Comparison of ENCODE assay signal across 17 cellular contexts in genomic region chr12:97323154-97323553, GRCh38.
DNase-seq lines count a peak whose midpoint lies in the region; ATAC-seq, FAIRE-seq and TF ChIP-seq lines count a peak whose summit lies in the region.
"Had no signal": no experiment of that assay in that cellular context is flagged by ENCODE, and none has a peak within 500 bp of the region (broad histone marks: within the 10 kb centered on the region; RNA-seq: fewer than 3 reads in every experiment).

No MANE protein-coding gene starts in this region.

- peaks cover 0 to 1% (median 0%) of the 10 kb centered on the region in 8 donors for H3K9me3 Mint-ChIP-seq in CD4-positive, alpha-beta memory T cell
- H3K9me3 Mint-ChIP-seq: CD8-positive, alpha-beta memory T cell had no signal

- H2BK12ac ChIP-seq in mesenchymal stem cell (ENCODE audit: low read length in 2 of 2), result no peak overlapping the region

- no peaks in the 10 kb centered on the region for H3K79me1 ChIP-seq in mesenchymal stem cell (replicated peaks; ENCODE audit: low read length, poor library complexity, severe bottlenecking)

- no peak for TF ChIP-seq EP300 in gastroesophageal sphincter (IDR thresholded peaks at IDR 0.05)

- no peak overlapping the region for H3K14ac ChIP-seq in mesenchymal stem cell (ENCODE audit: low read length in 2 of 2)

- no peak overlapping the region for H3K4me3 ChIP-seq in HUES64 (ENCODE audit: low read length)
- H3K4me3 ChIP-seq in hepatocyte, result no peak overlapping the region
- no peak overlapping the region for H3K4me3 ChIP-seq in mesenchymal stem cell (ENCODE audit: insufficient read depth in 1 of 2, low read depth in 1 of 2, low read length in 2 of 2)
- no peak overlapping the region for H3K4me3 ChIP-seq in gastroesophageal sphincter
- no peak overlapping the region for H3K4me3 ChIP-seq in CD4-positive, alpha-beta memory T cell (ENCODE audit: low read length in 2 of 2)
- H3K4me3 ChIP-seq: A549, K562 had no signal

- H2BK5ac ChIP-seq in mesenchymal stem cell (ENCODE audit: low read depth, low read length, poor library complexity, severe bottlenecking), result no peak overlapping the region

- H2BK15ac ChIP-seq in mesenchymal stem cell (ENCODE audit: low read depth, poor library complexity, severe bottlenecking), result no peak overlapping the region

- H4K20me1 ChIP-seq in hepatocyte (ENCODE audit: insufficient read depth, poor library complexity, severe bottlenecking), result no peaks in the 10 kb centered on the region

- H2AK5ac ChIP-seq in mesenchymal stem cell (ENCODE audit: low read length, severe bottlenecking), result no peak overlapping the region

- H4K91ac ChIP-seq in mesenchymal stem cell (ENCODE audit: low read length), result no peak overlapping the region

- H3K4me1 ChIP-seq in HUES64 (ENCODE audit: insufficient read depth, low read length) (peaks cover 39% of the 10 kb centered on the region), hepatocyte (ENCODE audit: insufficient read depth) (peaks cover 5% of the 10 kb centered on the region), mesenchymal stem cell (ENCODE audit: control insufficient read depth, insufficient read depth, low read depth, low read length) (peaks cover 4% of the 10 kb centered on the region), gastroesophageal sphincter (no peaks in the 10 kb centered on the region)
- no peaks in the 10 kb centered on the region for H3K4me1 ChIP-seq in CD4-positive, alpha-beta memory T cell (ENCODE audit: insufficient read depth, low read length)
- H3K4me1 ChIP-seq: A549, BE2C, Caco-2 had no signal

- H3K27me3 Mint-ChIP-seq in CD4-positive, alpha-beta memory T cell, result peaks cover 8 to 17% of the 10 kb centered on the region in 2 donors

- WGBS in HUES64, result 65% methylated on average over 4 of the region's 4 CpGs
- 40% methylated on average over 4 of the region's 4 CpGs for WGBS in hepatocyte (ENCODE audit: low lambda C conversion rate, missing lambda C conversion rate)
- WGBS in mesenchymal stem cell, result 60% methylated on average over 4 of the region's 4 CpGs
- 81 to 92% methylated on average over 3 to 4 of the region's 4 CpGs for WGBS in gastroesophageal sphincter (ENCODE audit: low coverage in 1 of 2), 2 donors

- TF ChIP-seq CTCF in hepatocyte (IDR thresholded peaks at IDR 0.05; ENCODE audit: poor library complexity) (no peak), gastroesophageal sphincter (IDR thresholded peaks at IDR 0.05) (no peak)

- H3K4me3 Mint-ChIP-seq in CD4-positive, alpha-beta memory T cell, result no peak overlapping the region
- H3K4me3 Mint-ChIP-seq: CD8-positive, alpha-beta memory T cell had no signal

- H3K27ac ChIP-seq in HUES64 (ENCODE audit: low read depth, low read length), result peak overlapping the region; percentile 92; the same call in 1 of the 2 replicates
- H3K27ac ChIP-seq in hepatocyte, result no peak overlapping the region
- peak overlapping the region; percentile 62 for H3K27ac ChIP-seq in mesenchymal stem cell (ENCODE audit: low read length, poor library complexity, severe bottlenecking)
- H3K27ac ChIP-seq in gastroesophageal sphincter, result no peak overlapping the region
- no peak overlapping the region for H3K27ac ChIP-seq in CD4-positive, alpha-beta memory T cell (ENCODE audit: low read depth, low read length)
- H3K27ac ChIP-seq: A549, C4-2B had no signal

- no peak for ATAC-seq in HG02763 (IDR thresholded peaks at IDR 0.05; ENCODE audit: unreplicated experiment)
- no peak for ATAC-seq in gastroesophageal sphincter
- ATAC-seq: A549, K562 had no signal

- no peak overlapping the region for H3K27ac Mint-ChIP-seq in CD4-positive, alpha-beta memory T cell
- H3K27ac Mint-ChIP-seq: CD8-positive, alpha-beta memory T cell had no signal

- H3K18ac ChIP-seq in mesenchymal stem cell (ENCODE audit: low read depth in 1 of 2, low read length in 2 of 2), result no peak overlapping the region

- H3K4me2 ChIP-seq in hepatocyte (peak overlapping the region; percentile 35), mesenchymal stem cell (ENCODE audit: low read length, poor library complexity, severe bottlenecking) (peak overlapping the region; percentile 51)
- H3K4me2 ChIP-seq: A549 had no signal

- H3K9me3 ChIP-seq in HUES64 (ENCODE audit: insufficient read depth, low read depth, low read length) (no peaks in the 10 kb centered on the region), hepatocyte (ENCODE audit: low read depth) (no peaks in the 10 kb centered on the region), mesenchymal stem cell (ENCODE audit: control insufficient read depth, low read length) (no peaks in the 10 kb centered on the region), gastroesophageal sphincter (no peaks in the 10 kb centered on the region)
- H3K9me3 ChIP-seq in CD4-positive, alpha-beta memory T cell (ENCODE audit: control insufficient read depth in 1 of 2, low read length in 2 of 2), result no peaks in the 10 kb centered on the region
- H3K9me3 ChIP-seq: A549, BE2C, Caco-2 had no signal

- no peak for TF ChIP-seq POLR2A in gastroesophageal sphincter (IDR thresholded peaks at IDR 0.05)

- H3K23ac ChIP-seq in mesenchymal stem cell (ENCODE audit: low read length in 2 of 2), result no peak overlapping the region

- H3K9me2 ChIP-seq in hepatocyte (replicated peaks; ENCODE audit: insufficient read depth), result no peaks in the 10 kb centered on the region

- no peak for FAIRE-seq in GM19239 (lab: Jason Lieb, UNC)
- FAIRE-seq: A549, H54, HTR-8/SVneo, K562 had no signal

- H3K27me3 ChIP-seq in HUES64 (ENCODE audit: insufficient read depth, low read length), result no peaks in the 10 kb centered on the region
- H3K27me3 ChIP-seq in hepatocyte, result peaks cover 3% of the 10 kb centered on the region
- H3K27me3 ChIP-seq in mesenchymal stem cell (ENCODE audit: control insufficient read depth in 1 of 2, insufficient read depth in 1 of 2, low read length in 2 of 2), result peaks cover 4 to 8% of the 10 kb centered on the region in 2 experiments
- H3K27me3 ChIP-seq in gastroesophageal sphincter, result no peaks in the 10 kb centered on the region
- H3K27me3 ChIP-seq in CD4-positive, alpha-beta memory T cell (ENCODE audit: insufficient read depth, low read length), result no peaks in the 10 kb centered on the region
- H3K27me3 ChIP-seq: BE2C had no signal

- H3K36me3 ChIP-seq in HUES64 (ENCODE audit: insufficient read depth, low read length) (no peaks in the 10 kb centered on the region), hepatocyte (replicated peaks; ENCODE audit: insufficient read depth, low read depth) (no peaks in the 10 kb centered on the region), mesenchymal stem cell (ENCODE audit: control insufficient read depth in 1 of 2, insufficient read depth in 2 of 2, low read depth in 1 of 2, low read length in 2 of 2) (no peaks in the 10 kb centered on the region), gastroesophageal sphincter (no peaks in the 10 kb centered on the region)
- no peaks in the 10 kb centered on the region for H3K36me3 ChIP-seq in CD4-positive, alpha-beta memory T cell (ENCODE audit: insufficient read depth, low read length)
- H3K36me3 ChIP-seq: BE2C had no signal

- POLR2A ChIA-PET in CD4-positive, alpha-beta memory T cell (lab: Charles Lee; ENCODE audit: partially characterized antibody), result no interaction called here

- H3K9ac ChIP-seq in HUES64 (ENCODE audit: low read depth, low read length), result no peak overlapping the region
- no peak overlapping the region for H3K9ac ChIP-seq in mesenchymal stem cell (ENCODE audit: low read length)

- intact Hi-C loops in CD4-positive, alpha-beta memory T cell (cut with micrococcal nuclease), result no loop called here

- no peak overlapping the region for H3K4ac ChIP-seq in mesenchymal stem cell (ENCODE audit: low read depth in 1 of 2, low read length in 2 of 2)

- H2AFZ ChIP-seq in hepatocyte (no peak overlapping the region), mesenchymal stem cell (ENCODE audit: low read depth, low read length) (no peak overlapping the region)

- no peaks in the 10 kb centered on the region for H3K79me2 ChIP-seq in hepatocyte

- H3K36me3 Mint-ChIP-seq in CD4-positive, alpha-beta memory T cell, result no peaks in the 10 kb centered on the region
- H3K36me3 Mint-ChIP-seq: CD8-positive, alpha-beta memory T cell had no signal

- DNase-seq in hepatocyte (ENCODE audit: low spot score), result peak; percentile 22
- DNase-seq in mesenchymal stem cell, result no peak
- no peak for DNase-seq in CD4-positive, alpha-beta memory T cell
- DNase-seq in GM19239 (ENCODE audit: insufficient read length, low spot score), result no peak
- DNase-seq: BE2C; CD8-positive, alpha-beta memory T cell; DND-41; GF-D8 had no signal

- CTCF ChIA-PET in CD4-positive, alpha-beta memory T cell (lab: Charles Lee; ENCODE audit: partially characterized antibody), result interaction anchor here (1.9 kb wide), 1 partner anchor 14 kb away, joined by 9 read pairs; no protein-coding TSS in a partner anchor

- H2BK120ac ChIP-seq in mesenchymal stem cell (ENCODE audit: low read depth, low read length), result no peak overlapping the region

- H4K8ac ChIP-seq in mesenchymal stem cell (ENCODE audit: low read length), result no peak overlapping the region

- H3K4me1 Mint-ChIP-seq in CD4-positive, alpha-beta memory T cell, result no peaks in the 10 kb centered on the region
- H3K4me1 Mint-ChIP-seq: CD8-positive, alpha-beta memory T cell had no signal

Comparison
In these comparisons a context has a peak if more than half of its experiments do, and no peak if none do; other contexts are left out.
1. H3K27ac ChIP-seq: peak in HUES64 (single experiment) and mesenchymal stem cell (single experiment); none in hepatocyte (single experiment), gastroesophageal sphincter (0 of 4) and CD4-positive, alpha-beta memory T cell (single experiment).